ENCODE assay signal across 9 cellular contexts in the genomic region with DNA sequence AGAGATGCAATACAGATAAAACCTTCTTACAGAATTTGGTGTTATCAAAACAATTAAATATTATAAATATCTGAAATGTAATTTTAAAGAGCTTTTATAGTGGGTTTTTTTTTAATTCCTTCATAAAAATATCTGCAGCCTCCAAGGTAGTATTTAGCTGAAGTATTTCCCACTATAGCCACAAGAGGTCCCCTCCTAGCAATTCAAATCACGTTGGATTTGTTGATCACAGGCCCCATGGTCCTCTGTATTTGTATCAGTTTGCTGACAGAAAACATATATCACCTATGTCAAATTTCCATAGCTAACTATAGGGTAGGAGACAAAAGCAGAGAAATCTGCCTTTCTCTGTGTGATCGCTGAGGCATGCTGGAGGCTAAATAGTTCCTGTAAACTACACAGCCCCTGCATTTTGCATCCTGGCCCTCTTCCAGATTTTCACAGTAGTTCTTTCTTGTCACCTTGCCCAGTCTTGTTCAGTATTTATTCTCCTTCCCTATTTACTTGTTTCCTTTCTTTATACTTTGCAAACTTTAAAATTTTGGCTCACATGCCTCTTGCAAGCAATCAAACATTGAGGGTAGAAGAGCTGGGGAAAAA. TPM values are rescaled to one million over a fixed set of nuclear protein-coding genes. Genes with fewer than 3 reads are reported as not detected.
A peak's percentile ranks its signal among the peaks of the same experiment; 100 is the strongest.
DNase-seq lines count a peak whose midpoint lies in the region; ATAC-seq, FAIRE-seq and TF ChIP-seq lines count a peak whose summit lies in the region.
"Had no signal": no experiment of that assay in that cellular context is flagged by ENCODE, and none has a peak within 500 bp of the region (broad histone marks: within the 10 kb centered on the region; RNA-seq: fewer than 3 reads in every experiment).

No MANE protein-coding gene starts in this region.

- in situ Hi-C loops in ACHN (cut with HindIII; ENCODE audit: low pct_ligation_motif_present, low pct_unique_long_range_greater_than_20kb, low sequenced_read_pairs): no loop called here

- peak; percentile 89 for ATAC-seq in T-helper 17 cell
- peak; percentile 64 for ATAC-seq in omental fat pad (ENCODE audit: low FRiP score)

- peaks cover 36% of the 10 kb centered on the region for H3K27me3 Mint-ChIP-seq in T-helper 17 cell

- H3K9me3 ChIP-seq in Loucy (ENCODE audit: insufficient read depth, low read depth, low read length): no peaks in the 10 kb centered on the region
- no peaks in the 10 kb centered on the region for H3K9me3 ChIP-seq in T-helper 17 cell (ENCODE audit: control insufficient read depth, low read length, poor library complexity, severe bottlenecking)

- H3K36me3 ChIP-seq in Loucy (ENCODE audit: insufficient read depth, low read length): no peaks in the 10 kb centered on the region

- peaks cover 17% of the 10 kb centered on the region for H3K4me1 Mint-ChIP-seq in T-helper 17 cell

- H3K4me3 ChIP-seq in Loucy (ENCODE audit: low read length, poor library complexity, severe bottlenecking): no peak overlapping the region
- H3K4me3 ChIP-seq in fibroblast of pulmonary artery (replicated peaks; ENCODE audit: low read depth, low read length): no peak overlapping the region
- H3K4me3 ChIP-seq in lower leg skin (ENCODE audit: low read depth, poor library complexity, severe bottlenecking): no peak overlapping the region
- H3K4me3 ChIP-seq: skin epidermis had no signal

- no peaks in the 10 kb centered on the region for H3K79me2 ChIP-seq in Loucy (ENCODE audit: insufficient read depth, low read length)

- H3K9ac ChIP-seq in Loucy (ENCODE audit: low read depth, low read length, poor library complexity, severe bottlenecking): no peak overlapping the region

- no peaks in the 10 kb centered on the region for H3K4me1 ChIP-seq in Loucy (ENCODE audit: insufficient read depth, low read length, poor library complexity, severe bottlenecking)

- DNase-seq in ACHN (peak; percentile 51), EL (peak; percentile 41), H54 (ENCODE audit: insufficient read length, low spot score) (peak; percentile 36), T-helper 17 cell (no peak), fibroblast of pulmonary artery (ENCODE audit: low read depth) (peak; percentile 74), omental fat pad (ENCODE audit: low spot score) (no peak), lower leg skin (ENCODE audit: low spot score in 2 of 2) (no peak)

- peak overlapping the region; percentile 0 for H3K27ac Mint-ChIP-seq in T-helper 17 cell

- intact Hi-C loops in lower leg skin (cut with DNase I; ENCODE audit: low total_unique reads): loop anchor here (5.0 kb wide), 1 partner anchor 85 kb away; no protein-coding TSS in a partner anchor

- H3K4me2 ChIP-seq in Loucy (ENCODE audit: low read depth, low read length, poor library complexity, severe bottlenecking): no peak overlapping the region

- 3 to 4% methylated on average over 2 of the region's 2 CpGs for WGBS in lower leg skin, 2 donors

- FAIRE-seq in H54 (lab: Jason Lieb, UNC): peak; percentile 73

- peaks cover 9% of the 10 kb centered on the region for H3K36me3 Mint-ChIP-seq in T-helper 17 cell (ENCODE audit: low read depth)

- H3K4me3 Mint-ChIP-seq in T-helper 17 cell: no peak overlapping the region

- no peak overlapping the region for H2AFZ ChIP-seq in Loucy (ENCODE audit: low read length)

- H3K9me2 ChIP-seq in Loucy (replicated peaks; ENCODE audit: low read depth, low read length): no peaks in the 10 kb centered on the region

- no peak for TF ChIP-seq POLR2A in H54 (IDR thresholded peaks at IDR 0.05; ENCODE audit: low read depth, low read length)
- TF ChIP-seq POLR2A in lower leg skin (IDR thresholded peaks at IDR 0.05): no peak

- H3F3A ChIP-seq in Loucy (ENCODE audit: low read depth): no peaks in the 10 kb centered on the region

- TF ChIP-seq CTCF in Loucy (conservative IDR thresholded peaks at IDR 0.05; ENCODE audit: low read length) (peak; percentile 75), fibroblast of pulmonary artery (IDR thresholded peaks at IDR 0.05; ENCODE audit: low read length, missing control alignments) (peak; percentile 74), omental fat pad (IDR thresholded peaks at IDR 0.05) (no peak), lower leg skin (IDR thresholded peaks at IDR 0.05) (no peak)

- H3K27me3 ChIP-seq in Loucy (ENCODE audit: insufficient read depth, low read length, poor library complexity, severe bottlenecking): no peaks in the 10 kb centered on the region

- H4K20me1 ChIP-seq in Loucy (ENCODE audit: insufficient read depth, low read length, poor library complexity, severe bottlenecking): no peaks in the 10 kb centered on the region

RNA-seq across cellular contexts. Expression of a gene that starts 1.8 kb away (rescaled TPM):
- total RNA-seq in T-helper 17 cell (1 to 10 TPM in 1 of 2 donors, not detected in 1; 1.6 TPM), omental fat pad (1 to 10 TPM; 1.2 to 7.1 (median 1.3) TPM), lower leg skin (under 1 TPM; 0.04 to 0.19 (median 0.11) TPM)

Comparison
In these comparisons a context has a peak if more than half of its experiments do, and no peak if none do; other contexts are left out.
1. DNase-seq: peak in ACHN (single experiment), EL (single experiment), H54 (single experiment) and fibroblast of pulmonary artery (single experiment); none in T-helper 17 cell (0 of 3), omental fat pad (single experiment) and lower leg skin (0 of 2).
2. CTCF ChIP-seq: peak in Loucy (single experiment) and fibroblast of pulmonary artery (single experiment); none in omental fat pad (0 of 3) and lower leg skin (0 of 3).